12 cellular contexts compared by ENCODE assay signal in the genomic region with DNA sequence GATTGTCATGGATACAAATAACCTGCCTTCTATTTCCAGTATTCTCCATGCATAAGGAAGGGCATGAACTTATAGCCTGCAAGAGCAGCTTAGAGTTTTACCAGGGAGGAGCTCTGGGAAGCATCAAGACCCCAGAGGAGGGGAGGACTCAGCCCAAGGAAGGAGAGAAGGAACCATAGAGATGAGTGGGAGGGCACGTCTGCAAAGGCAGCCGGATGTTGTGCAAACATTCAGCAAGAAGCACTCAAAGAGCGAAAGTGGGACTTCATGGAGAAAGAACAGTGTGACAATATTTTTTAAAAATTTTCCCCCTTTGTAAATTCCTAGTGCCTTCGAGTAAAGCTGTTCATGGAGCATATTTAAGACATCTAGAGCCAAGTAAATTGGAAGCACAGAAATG.
DNase-seq lines count a peak whose midpoint lies in the region; ATAC-seq and TF ChIP-seq lines count a peak whose summit lies in the region.
"Had no signal": no experiment of that assay in that cellular context is flagged by ENCODE, and none has a peak within 500 bp of the region (broad histone marks: within the 10 kb centered on the region; RNA-seq: fewer than 3 reads in every experiment).

No MANE protein-coding gene starts in this region.

- intact Hi-C loops in psoas muscle (cut with DNase I): no loop called here

- no peaks in the 10 kb centered on the region for H3K4me1 ChIP-seq in psoas muscle

- H3K36me3 ChIP-seq in psoas muscle (ENCODE audit: insufficient read depth in 1 of 2, low read depth in 1 of 2): no peaks in the 10 kb centered on the region
- H3K36me3 ChIP-seq: tibial nerve had no signal

- no peaks in the 10 kb centered on the region for H3K27me3 Mint-ChIP-seq in T-helper 17 cell

- H3K9me3 ChIP-seq in T-helper 17 cell (ENCODE audit: control insufficient read depth, low read length, poor library complexity, severe bottlenecking) (no peaks in the 10 kb centered on the region), psoas muscle (no peaks in the 10 kb centered on the region)
- H3K9me3 ChIP-seq: tibial nerve had no signal

- H3K27ac ChIP-seq in psoas muscle: no peak overlapping the region
- H3K27ac ChIP-seq: 22Rv1 had no signal

- H3K4me3 ChIP-seq in psoas muscle: no peak overlapping the region
- H3K4me3 ChIP-seq: tibial nerve had no signal

- 67 to 72% (median 72%) methylated on average over 4 of the region's 4 CpGs for WGBS in psoas muscle, 3 donors

- peak overlapping the region; percentile 100 for H3K27ac Mint-ChIP-seq in T-helper 17 cell

- H3K36me3 Mint-ChIP-seq in T-helper 17 cell (ENCODE audit: low read depth): no peaks in the 10 kb centered on the region

- ATAC-seq in T-helper 17 cell (peak; percentile 23), psoas muscle (no peak)

- DNase-seq in NK-92 treated with Interleukin-12 subunit alpha and Interleukin-12 subunit beta, amount 100 ng/mL, for 24 hours (lab: John Stamatoyannopoulos, UW): peak; percentile 25
- no peak for DNase-seq in NK-92 (lab: John Stamatoyannopoulos, UW; ENCODE audit: unreplicated experiment)
- DNase-seq in T-helper 17 cell: peak in 2 of 3 donors; percentile 36 to 39
- DNase-seq in effector CD8-positive, alpha-beta T cell (lab: John Stamatoyannopoulos, UW): peak; percentile 6
- peak; percentile 45 for DNase-seq in stimulated activated CD8-positive, alpha-beta memory T cell treated with anti-CD3 and anti-CD28 coated beads, Interleukin-4, amount 100 ng/mL, for 48 hours
- DNase-seq in psoas muscle: no peak
- DNase-seq in SW 1271 (lab: John Stamatoyannopoulos, UW): no peak
- DNase-seq in hepatic stellate cell (ENCODE audit: low spot score): no peak
- DNase-seq: activated gamma-delta T cell, NCI-H1105 had no signal

- TF ChIP-seq CTCF in psoas muscle (IDR thresholded peaks at IDR 0.05): no peak

- no peaks in the 10 kb centered on the region for H3K27me3 ChIP-seq in psoas muscle (ENCODE audit: insufficient read depth in 3 of 3, low read length in 2 of 3)
- H3K27me3 ChIP-seq: tibial nerve had no signal

- H3K4me1 Mint-ChIP-seq in T-helper 17 cell: peaks cover 44% of the 10 kb centered on the region

- H3K4me3 Mint-ChIP-seq in T-helper 17 cell: peak overlapping the region; percentile 90

Comparison
In these comparisons a context has a peak if more than half of its experiments do, and no peak if none do; other contexts are left out.
1. DNase-seq: peak in NK-92 treated with Interleukin-12 subunit alpha and Interleukin-12 subunit beta, amount 100 ng/mL, for 24 hours (single experiment), T-helper 17 cell (2 of 3), effector CD8-positive, alpha-beta T cell (single experiment) and stimulated activated CD8-positive, alpha-beta memory T cell treated with anti-CD3 and anti-CD28 coated beads, Interleukin-4, amount 100 ng/mL, for 48 hours (single experiment); none in NK-92 (single experiment), psoas muscle (0 of 2), SW 1271 (0 of 2) and hepatic stellate cell (single experiment).